1 cellular context compared by ENCODE assay signal in the genomic region with DNA sequence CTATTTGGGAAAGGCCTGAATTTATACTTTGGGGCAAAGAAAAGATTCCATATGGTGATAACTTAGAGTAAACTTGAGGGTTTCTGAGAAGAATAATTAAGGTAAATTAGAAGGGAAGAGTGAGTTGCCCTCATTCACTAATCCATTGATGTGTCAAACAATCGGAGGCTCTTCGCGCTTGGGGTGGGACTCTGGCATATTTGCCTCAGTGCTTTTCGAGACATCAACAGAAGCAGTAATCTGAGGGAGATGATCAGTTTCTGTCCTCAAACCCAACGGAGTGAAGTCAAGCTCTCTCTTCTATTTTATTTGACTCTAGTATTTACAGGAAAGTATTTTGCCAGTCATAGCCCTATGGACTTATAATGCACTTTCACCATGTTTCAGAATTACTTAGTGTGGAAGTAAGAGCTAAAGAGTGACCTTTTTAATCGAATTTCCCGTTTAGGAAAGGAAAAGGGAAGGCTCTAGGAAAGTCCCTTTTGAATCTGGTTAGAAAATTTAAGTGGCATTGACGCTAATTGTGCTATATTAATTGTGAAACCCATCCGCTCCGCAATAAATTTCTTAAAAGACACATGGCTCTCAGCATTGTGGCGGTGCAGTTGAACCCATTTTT.
TF ChIP-seq lines count a peak whose summit lies in the region.

No MANE protein-coding gene starts in this region.

TF ChIP-seq in SK-N-SH treated with all-trans-retinoic acid at 6 μM for 48 hours, 23 proteins besides CTCF, POLR2A, EP300 and RAD21 (continued from another document):
- TF ChIP-seq, protein P1, sequence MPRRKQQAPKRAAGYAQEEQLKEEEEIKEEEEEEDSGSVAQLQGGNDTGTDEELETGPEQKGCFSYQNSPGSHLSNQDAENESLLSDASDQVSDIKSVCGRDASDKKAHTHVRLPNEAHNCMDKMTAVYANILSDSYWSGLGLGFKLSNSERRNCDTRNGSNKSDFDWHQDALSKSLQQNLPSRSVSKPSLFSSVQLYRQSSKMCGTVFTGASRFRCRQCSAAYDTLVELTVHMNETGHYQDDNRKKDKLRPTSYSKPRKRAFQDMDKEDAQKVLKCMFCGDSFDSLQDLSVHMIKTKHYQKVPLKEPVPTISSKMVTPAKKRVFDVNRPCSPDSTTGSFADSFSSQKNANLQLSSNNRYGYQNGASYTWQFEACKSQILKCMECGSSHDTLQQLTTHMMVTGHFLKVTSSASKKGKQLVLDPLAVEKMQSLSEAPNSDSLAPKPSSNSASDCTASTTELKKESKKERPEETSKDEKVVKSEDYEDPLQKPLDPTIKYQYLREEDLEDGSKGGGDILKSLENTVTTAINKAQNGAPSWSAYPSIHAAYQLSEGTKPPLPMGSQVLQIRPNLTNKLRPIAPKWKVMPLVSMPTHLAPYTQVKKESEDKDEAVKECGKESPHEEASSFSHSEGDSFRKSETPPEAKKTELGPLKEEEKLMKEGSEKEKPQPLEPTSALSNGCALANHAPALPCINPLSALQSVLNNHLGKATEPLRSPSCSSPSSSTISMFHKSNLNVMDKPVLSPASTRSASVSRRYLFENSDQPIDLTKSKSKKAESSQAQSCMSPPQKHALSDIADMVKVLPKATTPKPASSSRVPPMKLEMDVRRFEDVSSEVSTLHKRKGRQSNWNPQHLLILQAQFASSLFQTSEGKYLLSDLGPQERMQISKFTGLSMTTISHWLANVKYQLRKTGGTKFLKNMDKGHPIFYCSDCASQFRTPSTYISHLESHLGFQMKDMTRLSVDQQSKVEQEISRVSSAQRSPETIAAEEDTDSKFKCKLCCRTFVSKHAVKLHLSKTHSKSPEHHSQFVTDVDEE (CRISPR knock-in tag; IDR thresholded peaks at IDR 0.05) = no peak
- no peak for TF ChIP-seq PPARA (CRISPR knock-in tag; IDR thresholded peaks at IDR 0.05; ENCODE audit: borderline replicate concordance)
- TF ChIP-seq, protein P2, sequence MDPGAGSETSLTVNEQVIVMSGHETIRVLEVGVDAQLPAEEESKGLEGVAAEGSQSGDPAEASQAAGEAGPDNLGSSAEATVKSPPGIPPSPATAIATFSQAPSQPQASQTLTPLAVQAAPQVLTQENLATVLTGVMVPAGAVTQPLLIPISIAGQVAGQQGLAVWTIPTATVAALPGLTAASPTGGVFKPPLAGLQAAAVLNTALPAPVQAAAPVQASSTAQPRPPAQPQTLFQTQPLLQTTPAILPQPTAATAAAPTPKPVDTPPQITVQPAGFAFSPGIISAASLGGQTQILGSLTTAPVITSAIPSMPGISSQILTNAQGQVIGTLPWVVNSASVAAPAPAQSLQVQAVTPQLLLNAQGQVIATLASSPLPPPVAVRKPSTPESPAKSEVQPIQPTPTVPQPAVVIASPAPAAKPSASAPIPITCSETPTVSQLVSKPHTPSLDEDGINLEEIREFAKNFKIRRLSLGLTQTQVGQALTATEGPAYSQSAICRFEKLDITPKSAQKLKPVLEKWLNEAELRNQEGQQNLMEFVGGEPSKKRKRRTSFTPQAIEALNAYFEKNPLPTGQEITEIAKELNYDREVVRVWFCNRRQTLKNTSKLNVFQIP (CRISPR knock-in tag; IDR thresholded peaks at IDR 0.05; ENCODE audit: borderline replicate concordance, low read depth) = no peak
